34 cellular contexts compared by ENCODE assay signal in genomic region chr10:121231059-121231458, GRCh38.
"Had no signal": no experiment of that assay in that cellular context is flagged by ENCODE, and none has a peak within 500 bp of the region (broad histone marks: within the 10 kb centered on the region; RNA-seq: fewer than 3 reads in every experiment).

No MANE protein-coding gene starts in this region.

- H3K4me1 Mint-ChIP-seq: activated B cell treated with CpG ODN at 0.5 μM for 24 hours; activated naive CD4-positive, alpha-beta T cell treated with anti-CD3 and anti-CD28 coated beads, Interleukin-2, amount 50 U/mL, for 24 hours; activated naive CD8-positive, alpha-beta T cell treated with anti-CD3 and anti-CD28 coated beads for 36 hours; activated naive CD8-positive, alpha-beta T cell treated with anti-CD3 and anti-CD28 coated beads, Interleukin-2, amount 50 U/mL, for 24 hours; activated T-helper 17 cell treated with anti-CD3 and anti-CD28 coated beads, Interleukin-2, amount 50 U/mL, for 72 hours; T-helper 17 cell had no signal

- H3K36me3 ChIP-seq: adrenal gland, cardiac muscle cell, colonic mucosa, esophagus squamous epithelium, gastroesophageal sphincter, WERI-Rb-1 had no signal

- H3K9me3 ChIP-seq: adrenal gland, body of pancreas, colonic mucosa, esophagus squamous epithelium, gastroesophageal sphincter had no signal

- H3K27me3 ChIP-seq: adrenal gland, body of pancreas, cardiac muscle cell, colonic mucosa, esophagus squamous epithelium, gastroesophageal sphincter had no signal

- H3K27ac Mint-ChIP-seq: activated B cell treated with CpG ODN at 0.5 μM for 24 hours; activated CD8-positive, alpha-beta T cell treated with anti-CD3 and anti-CD28 coated beads for 36 hours; activated naive CD4-positive, alpha-beta T cell treated with anti-CD3 and anti-CD28 coated beads for 36 hours; activated naive CD4-positive, alpha-beta T cell treated with anti-CD3 and anti-CD28 coated beads, Interleukin-2, amount 50 U/mL, for 24 hours; activated naive CD8-positive, alpha-beta T cell treated with anti-CD3 and anti-CD28 coated beads for 36 hours; activated naive CD8-positive, alpha-beta T cell treated with anti-CD3 and anti-CD28 coated beads, Interleukin-2, amount 50 U/mL, for 24 hours; activated T-helper 17 cell treated with anti-CD3 and anti-CD28 coated beads, Interleukin-2, amount 50 U/mL, for 72 hours; T-helper 17 cell; T-helper 2 cell treated with Interferon-gamma antibody and Interleukin-4, amounts not matched to agents 5 μg/mL and 100 μg/mL, for 36 hours had no signal

- H3K4me1 ChIP-seq: adrenal gland, body of pancreas, colonic mucosa, esophagus squamous epithelium, gastroesophageal sphincter had no signal

- H3K27me3 Mint-ChIP-seq: activated B cell treated with CpG ODN at 0.5 μM for 24 hours; activated CD8-positive, alpha-beta T cell treated with anti-CD3 and anti-CD28 coated beads for 36 hours; activated naive CD8-positive, alpha-beta T cell treated with anti-CD3 and anti-CD28 coated beads for 36 hours; activated naive CD8-positive, alpha-beta T cell treated with anti-CD3 and anti-CD28 coated beads, Interleukin-2, amount 50 U/mL, for 24 hours; T-helper 17 cell had no signal

- H3K4me3 Mint-ChIP-seq: activated B cell treated with CpG ODN at 0.5 μM for 24 hours; activated CD8-positive, alpha-beta T cell treated with anti-CD3 and anti-CD28 coated beads for 36 hours; activated naive CD4-positive, alpha-beta T cell treated with anti-CD3 and anti-CD28 coated beads for 36 hours; activated naive CD4-positive, alpha-beta T cell treated with anti-CD3 and anti-CD28 coated beads, Interleukin-2, amount 50 U/mL, for 24 hours; activated naive CD8-positive, alpha-beta T cell treated with anti-CD3 and anti-CD28 coated beads for 36 hours; activated naive CD8-positive, alpha-beta T cell treated with anti-CD3 and anti-CD28 coated beads, Interleukin-2, amount 50 U/mL, for 24 hours; activated T-cell treated with anti-CD3 and anti-CD28 coated beads, Interleukin-2, amount 50 U/mL, for 4 hours; activated T-helper 17 cell treated with anti-CD3 and anti-CD28 coated beads, Interleukin-2, amount 50 U/mL, for 72 hours; T-helper 17 cell; T-helper 2 cell treated with Interferon-gamma antibody and Interleukin-4, amounts not matched to agents 5 μg/mL and 100 μg/mL, for 36 hours had no signal

- H3K36me3 Mint-ChIP-seq: activated naive CD4-positive, alpha-beta T cell treated with anti-CD3 and anti-CD28 coated beads, Interleukin-2, amount 50 U/mL, for 24 hours; activated naive CD8-positive, alpha-beta T cell treated with anti-CD3 and anti-CD28 coated beads for 36 hours had no signal

- H3K27ac ChIP-seq: adrenal gland, body of pancreas, cardiac muscle cell, colonic mucosa, epithelial cell of prostate, esophagus squamous epithelium, gastroesophageal sphincter, WERI-Rb-1 had no signal

- DNase-seq: activated B cell treated with CpG ODN at 0.5 μM for 24 hours; activated CD4-positive, alpha-beta T cell treated with anti-CD3 and anti-CD28 coated beads for 48 hours; activated CD4-positive, alpha-beta T cell treated with anti-CD3 and anti-CD28 coated beads, Interleukin-2, amount 50 U/mL, for 1 hour; activated CD4-positive, alpha-beta T cell treated with anti-CD3 and anti-CD28 coated beads, Interleukin-2, amount 50 U/mL, for 48 hours; activated CD8-positive, alpha-beta memory T cell treated with anti-CD3 and anti-CD28 coated beads for 24 hours; activated CD8-positive, alpha-beta T cell treated with anti-CD3 and anti-CD28 coated beads for 36 hours; activated effector memory CD4-positive, alpha-beta T cell treated with Interleukin-2 at 50 U/mL for 16 hours; activated naive CD4-positive, alpha-beta T cell treated with anti-CD3 and anti-CD28 coated beads for 36 hours; activated naive CD8-positive, alpha-beta T cell treated with anti-CD3 and anti-CD28 coated beads for 36 hours; activated naive CD8-positive, alpha-beta T cell treated with anti-CD3 and anti-CD28 coated beads, Interleukin-2, amount 50 U/mL, for 24 hours; activated T-cell treated with anti-CD3 and anti-CD28 coated beads, Interleukin-2, amount 50 U/mL, for 4 hours; adrenal gland; amygdala; aorta; body of pancreas; central memory CD4-positive, alpha-beta T cell; cerebellar nuclear complex; colonic mucosa; effector CD8-positive, alpha-beta T cell; esophagus squamous epithelium; foreskin melanocyte; T-helper 1 cell; T-helper 17 cell; T1000; WERI-Rb-1 had no signal

- H3K4me3 ChIP-seq: adrenal gland, body of pancreas, cardiac muscle cell, colonic mucosa, esophagus squamous epithelium, gastroesophageal sphincter had no signal

- ATAC-seq: activated CD4-positive, CD25-positive, alpha-beta regulatory T cell treated with anti-CD3 and anti-CD28 coated beads, Interleukin-2, amount 50 U/mL, for 24 hours; activated CD8-positive, alpha-beta T cell treated with anti-CD3 and anti-CD28 coated beads for 36 hours; activated naive CD8-positive, alpha-beta T cell treated with anti-CD3 and anti-CD28 coated beads, Interleukin-2, amount 50 U/mL, for 24 hours; activated T-cell treated with anti-CD3 and anti-CD28 coated beads, Interleukin-2, amount 50 U/mL, for 4 hours; activated T-helper 17 cell treated with anti-CD3 and anti-CD28 coated beads, Interleukin-2, amount 50 U/mL, for 72 hours; body of pancreas; gastroesophageal sphincter; T-helper 17 cell had no signal

- H3K9me3 Mint-ChIP-seq: activated B cell treated with CpG ODN at 0.5 μM for 24 hours; activated naive CD4-positive, alpha-beta T cell treated with anti-CD3 and anti-CD28 coated beads, Interleukin-2, amount 50 U/mL, for 24 hours had no signal

- FAIRE-seq: endometrium, endothelial cell of umbilical vein had no signal
